12 cellular contexts compared by ENCODE assay signal in genomic region chr12:3496964-3497363, GRCh38. TPM values are rescaled to one million over a fixed set of nuclear protein-coding genes. Genes with fewer than 3 reads are reported as not detected.
DNase-seq lines count a peak whose midpoint lies in the region; ATAC-seq and TF ChIP-seq lines count a peak whose summit lies in the region.
"Had no signal": no experiment of that assay in that cellular context is flagged by ENCODE, and none has a peak within 500 bp of the region (broad histone marks: within the 10 kb centered on the region; RNA-seq: fewer than 3 reads in every experiment).

No MANE protein-coding gene starts in this region.

- H3K36me3 ChIP-seq in GM06990 (ENCODE audit: control insufficient read depth, insufficient read depth, low read length) = no peaks in the 10 kb centered on the region
- no peaks in the 10 kb centered on the region for H3K36me3 ChIP-seq in A673 (ENCODE audit: insufficient read depth, low read length, poor library complexity, severe bottlenecking)
- H3K36me3 ChIP-seq: MG63 had no signal

- intact Hi-C loops in sciatic nerve (cut with DNase I) = no loop called here
- intact Hi-C loops in A673 (cut with micrococcal nuclease; ENCODE audit: unreplicated experiment) = no loop called here

- no TSS peak for BruUV-seq in A673 (replicated peaks; lab: Mats Ljungman, UMichigan)

- peaks cover 12% of the 10 kb centered on the region for H3K4me1 Mint-ChIP-seq in endothelial cell (ENCODE audit: unreplicated experiment)

- POLR2A ChIA-PET in A673 (lab: Charles Lee; ENCODE audit: low non-redundant PET) = no interaction called here

- H3K27me3 ChIP-seq in GM06990 (replicated peaks; ENCODE audit: control insufficient read depth, insufficient read depth, low read length) (peaks cover 2% of the 10 kb centered on the region), A673 (replicated peaks; ENCODE audit: insufficient read depth, low read depth, low read length, poor library complexity) (peaks cover 60% of the 10 kb centered on the region)

- H3K27ac ChIP-seq in C4-2B (no peak overlapping the region), A673 (ENCODE audit: low read depth, low read length, poor library complexity, severe bottlenecking) (no peak overlapping the region)
- H3K27ac ChIP-seq: dorsolateral prefrontal cortex had no signal

- CTCF ChIA-PET in A673 (lab: Charles Lee) = no interaction called here

- H3K4me3 Mint-ChIP-seq in endothelial cell (ENCODE audit: unreplicated experiment) = no peak overlapping the region
- H3K4me3 Mint-ChIP-seq: activated naive CD8-positive, alpha-beta T cell; CD4-positive, alpha-beta memory T cell had no signal

- H3K9me3 ChIP-seq in A673 (ENCODE audit: low read depth, low read length, poor library complexity, severe bottlenecking) = no peaks in the 10 kb centered on the region
- H3K9me3 ChIP-seq: MG63 had no signal

- TF ChIP-seq CTCF in C4-2B (conservative IDR thresholded peaks at IDR 0.05) = peak; percentile 25
- peak; percentile 21 for TF ChIP-seq CTCF in GM06990 (IDR thresholded peaks at IDR 0.05; ENCODE audit: insufficient read depth, low read length, poor library complexity, severe bottlenecking)
- peak; percentile 28 for TF ChIP-seq CTCF in endothelial cell (IDR thresholded peaks at IDR 0.05; ENCODE audit: unreplicated experiment)
- no peak for TF ChIP-seq CTCF in A673 (conservative IDR thresholded peaks at IDR 0.05; ENCODE audit: low read depth, low read length)

- peaks cover 17% of the 10 kb centered on the region for H3K27me3 Mint-ChIP-seq in endothelial cell (ENCODE audit: unreplicated experiment)

- H3K9me3 Mint-ChIP-seq in endothelial cell (ENCODE audit: unreplicated experiment) = no peaks in the 10 kb centered on the region

- DNase-seq in GM06990 (ENCODE audit: extremely low read depth, insufficient read length) (no peak), NCI-H774 (lab: John Stamatoyannopoulos, UW) (peak; percentile 40), endothelial cell (ENCODE audit: low spot score) (peak; percentile 20), sciatic nerve (ENCODE audit: low spot score) (no peak), hepatic stellate cell (ENCODE audit: low spot score) (no peak), A673 (ENCODE audit: low spot score) (no peak)
- DNase-seq: CD4-positive, alpha-beta memory T cell; MG63 had no signal

- H3K36me3 Mint-ChIP-seq in endothelial cell (ENCODE audit: low read depth, unreplicated experiment) = no peaks in the 10 kb centered on the region
- H3K36me3 Mint-ChIP-seq: activated naive CD8-positive, alpha-beta T cell had no signal

- H3K4me3 ChIP-seq in GM06990 (replicated peaks; ENCODE audit: low read depth, low read length) = no peak overlapping the region
- H3K4me3 ChIP-seq in A673 (ENCODE audit: low read depth, low read length, poor library complexity, severe bottlenecking) = no peak overlapping the region
- H3K4me3 ChIP-seq: dorsolateral prefrontal cortex, MG63 had no signal

- H3K27ac Mint-ChIP-seq in endothelial cell (ENCODE audit: unreplicated experiment) = no peak overlapping the region
- H3K27ac Mint-ChIP-seq: activated naive CD8-positive, alpha-beta T cell; CD4-positive, alpha-beta memory T cell had no signal

- H3K4me1 ChIP-seq in A673 (ENCODE audit: insufficient read depth, low read length, poor library complexity, severe bottlenecking) = no peaks in the 10 kb centered on the region

- ATAC-seq in sciatic nerve (no peak), HG03097 (IDR thresholded peaks at IDR 0.05; ENCODE audit: low FRiP score, unreplicated experiment) (no peak)

RNA-seq across cellular contexts. Expression of gene PRMT8, which starts 6.0 kb away (rescaled TPM):
- total RNA-seq in endothelial cell (ENCODE audit: unreplicated experiment) (0.10 TPM), sciatic nerve (not detected), A673 (2021) (0.17 TPM in 2 replicates)
- total RNA-seq: CD4-positive, alpha-beta memory T cell had no signal

Comparison
In these comparisons a context has a peak if more than half of its experiments do, and no peak if none do; other contexts are left out.
1. DNase-seq: peak in NCI-H774 (single experiment) and endothelial cell (single experiment); none in GM06990 (single experiment), sciatic nerve (single experiment), hepatic stellate cell (single experiment) and A673 (single experiment).